In the genomic region with DNA sequence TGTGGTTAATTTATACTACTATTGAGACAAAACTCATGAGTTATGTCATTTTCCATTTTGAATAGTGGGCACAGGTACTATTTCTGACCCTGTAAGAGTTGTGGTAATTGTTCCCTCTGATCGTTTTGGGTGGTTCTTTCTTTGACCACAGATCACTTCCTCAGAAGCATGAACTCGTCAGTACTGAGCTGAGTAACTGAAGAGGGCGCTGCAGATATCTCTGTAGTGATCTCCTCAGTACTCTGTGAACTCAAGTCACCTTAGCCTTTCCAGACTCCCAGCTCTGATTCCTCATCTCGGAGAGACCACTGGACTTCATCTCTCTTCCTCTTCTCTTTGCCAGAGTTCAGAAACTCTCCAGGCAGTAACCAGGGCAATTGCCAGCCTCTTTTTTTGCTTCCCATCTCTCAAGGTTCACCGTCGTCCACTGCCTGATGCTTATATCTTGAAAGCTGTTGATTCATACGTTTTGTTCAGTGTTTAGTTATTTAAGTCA, we compare ENCODE assay signal across 8 cellular contexts. TPM values are rescaled to one million over a fixed set of nuclear protein-coding genes. Genes with fewer than 3 reads are reported as not detected.
DNase-seq lines count a peak whose midpoint lies in the region; ATAC-seq, FAIRE-seq and TF ChIP-seq lines count a peak whose summit lies in the region.
"Had no signal": no experiment of that assay in that cellular context is flagged by ENCODE, and none has a peak within 500 bp of the region (broad histone marks: within the 10 kb centered on the region; RNA-seq: fewer than 3 reads in every experiment).

No MANE protein-coding gene starts in this region.

- no peak overlapping the region for H3K4me3 ChIP-seq in GM12878
- H3K4me3 ChIP-seq: adrenal gland had no signal

- DNase-seq in SKM-1 (lab: John Stamatoyannopoulos, UW; ENCODE audit: unreplicated experiment) (peak; percentile 77), GM12878 (ENCODE audit: low read depth, low spot score) (peak; percentile 47), hypothalamus (lab: John Stamatoyannopoulos, UW) (no peak), GOT3 (lab: John Stamatoyannopoulos, UW) (no peak)
- DNase-seq in naive thymus-derived CD8-positive, alpha-beta T cell: peak in 8 of 10 donors; percentile 7 to 50 (median 32)

- H3K4me2 ChIP-seq in GM12878 (ENCODE audit: control insufficient read depth, insufficient read depth): no peak overlapping the region

- SMC1A ChIA-PET in GM12878 (lab: Charles Lee; ENCODE audit: uncharacterized antibody, unreplicated experiment): interaction anchor here (0.7 to 3.3 kb wide), 16 partner anchors 10 to 201 kb away, joined by 3 to 26 read pairs (median 4); no protein-coding TSS in a partner anchor

- intact Hi-C loops in GM12878 (cut with micrococcal nuclease; ENCODE audit: unreplicated experiment): no loop called here

- H3K27me3 Mint-ChIP-seq in naive thymus-derived CD8-positive, alpha-beta T cell: peaks cover 0 to 16% (median 3%) of the 10 kb centered on the region in 5 donors

- POLR2A ChIA-PET in GM12878 (lab: Charles Lee): no interaction called here
- POLR2A ChIA-PET in naive thymus-derived CD8-positive, alpha-beta T cell (lab: Charles Lee): no interaction called here

- TF ChIP-seq EP300 in GM12878 (IDR thresholded peaks at IDR 0.05; ENCODE audit: borderline replicate concordance in 1 of 2, control insufficient read depth in 1 of 2, low read depth in 2 of 2, low read length in 2 of 2): peak in 1 of 2 experiments; percentile 52; a peak in 1 of 4 replicates

- CTCF ChIA-PET in GM12878 (lab: Yijun Ruan, JAX): interaction anchor here (0.7 to 5.1 kb wide), 34 partner anchors 9 to 418 kb away, joined by 3 to 54 read pairs (median 4); a partner anchor contains a TSS

- in situ Hi-C loops in GM12878 (cut with MboI): no loop called here

- peak; percentile 88 for FAIRE-seq in GM12878 (lab: Jason Lieb, UNC)

- RAD21 ChIA-PET in GM12878 (lab: Charles Lee; ENCODE audit: unreplicated experiment): interaction anchor here (0.5 to 2.7 kb wide), 16 partner anchors 9 to 473 kb away, joined by 3 to 17 read pairs (median 4); no protein-coding TSS in a partner anchor

- peak overlapping the region; percentile 46; the same call in 1 of the 2 replicates for H2AFZ ChIP-seq in GM12878 (ENCODE audit: control insufficient read depth, low read depth, low read length)

- no peaks in the 10 kb centered on the region for H3K9me3 ChIP-seq in GM12878 (replicated peaks; ENCODE audit: control insufficient read depth, insufficient read depth, low read length)
- H3K9me3 ChIP-seq: adrenal gland had no signal

- TF ChIP-seq POLR2A in GM12878 (IDR thresholded peaks at IDR 0.05; ENCODE audit: low read depth, low read length): no peak

- peak overlapping the region in 1 of 10 donors; percentile 2 for H3K27ac Mint-ChIP-seq in naive thymus-derived CD8-positive, alpha-beta T cell

- H3K9me3 Mint-ChIP-seq in naive thymus-derived CD8-positive, alpha-beta T cell: no peaks in the 10 kb centered on the region

- H3K9ac ChIP-seq in GM12878 (ENCODE audit: control insufficient read depth, insufficient read depth, low read length): no peak overlapping the region

- H3K27me3 ChIP-seq in GM12878 (replicated peaks in 1 of 2; ENCODE audit: control insufficient read depth in 2 of 2, insufficient read depth in 2 of 2, low read length in 1 of 2): no peaks in the 10 kb centered on the region

- 0% methylated on average over 7 of the region's 7 CpGs for WGBS in GM12878 (ENCODE audit: insufficient coverage, insufficient replicate concordance, low lambda C conversion rate, missing lambda C conversion rate)

- no peak overlapping the region for H3K27ac ChIP-seq in GM12878 (ENCODE audit: control insufficient read depth, insufficient read depth)
- H3K27ac ChIP-seq: adrenal gland had no signal

- peak; percentile 55 for TF ChIP-seq RAD21 in GM12878 (IDR thresholded peaks at IDR 0.05; ENCODE audit: insufficient read depth, low read depth, low read length)

- no TSS peak for BruUV-seq in GM12878 (replicated peaks; lab: Mats Ljungman, UMichigan)

- H3K79me2 ChIP-seq in GM12878 (ENCODE audit: control insufficient read depth, insufficient read depth, low read length): no peaks in the 10 kb centered on the region

- TF ChIP-seq CTCF in GM12878 (IDR thresholded peaks at IDR 0.05 in 2 of 3, conservative IDR thresholded peaks at IDR 0.05 in 1 of 3; ENCODE audit: control insufficient read depth in 2 of 3, extremely low read depth in 1 of 3, insufficient read depth in 1 of 3, low read depth in 3 of 3, low read length in 3 of 3): peak; percentile 55 to 67 (median 57)

- H3K4me3 Mint-ChIP-seq in naive thymus-derived CD8-positive, alpha-beta T cell: peak overlapping the region in 3 of 10 donors; percentile 8 to 28 (median 16)

- H3K36me3 ChIP-seq in GM12878 (ENCODE audit: control insufficient read depth in 2 of 2, insufficient read depth in 2 of 2, low read length in 1 of 2): no peaks in the 10 kb centered on the region
- H3K36me3 ChIP-seq: adrenal gland had no signal

- H3K4me1 Mint-ChIP-seq in naive thymus-derived CD8-positive, alpha-beta T cell: peaks cover 10 to 18% (median 14%) of the 10 kb centered on the region in 4 donors

- peak; percentile 99 for ATAC-seq in GM18868 (IDR thresholded peaks at IDR 0.05; ENCODE audit: unreplicated experiment)
- ATAC-seq in HG02938 (IDR thresholded peaks at IDR 0.05; ENCODE audit: unreplicated experiment): peak; percentile 95
- ATAC-seq in GM12878: peak; percentile 100
- peak; percentile 86 to 96 for ATAC-seq in naive thymus-derived CD8-positive, alpha-beta T cell

- no peaks in the 10 kb centered on the region for H3K4me1 ChIP-seq in GM12878 (ENCODE audit: control insufficient read depth, insufficient read depth, low read length)
- H3K4me1 ChIP-seq: adrenal gland had no signal

- H3K36me3 Mint-ChIP-seq in naive thymus-derived CD8-positive, alpha-beta T cell: no peaks in the 10 kb centered on the region

- no peaks in the 10 kb centered on the region for H4K20me1 ChIP-seq in GM12878 (ENCODE audit: control insufficient read depth, insufficient read depth)

TF ChIP-seq in GM12878, 131 proteins besides CTCF, POLR2A, EP300 and RAD21 (continues in another document):
- TF ChIP-seq ASH2L (IDR thresholded peaks at IDR 0.05; ENCODE audit: borderline replicate concordance, low read depth): no peak
- 0 out of 2 replicates have a peak, but pooled peaks have one; percentile 30 for TF ChIP-seq ZNF384 (IDR thresholded peaks at IDR 0.05; ENCODE audit: borderline replicate concordance, low read depth, low read length)
- TF ChIP-seq, protein P1, sequence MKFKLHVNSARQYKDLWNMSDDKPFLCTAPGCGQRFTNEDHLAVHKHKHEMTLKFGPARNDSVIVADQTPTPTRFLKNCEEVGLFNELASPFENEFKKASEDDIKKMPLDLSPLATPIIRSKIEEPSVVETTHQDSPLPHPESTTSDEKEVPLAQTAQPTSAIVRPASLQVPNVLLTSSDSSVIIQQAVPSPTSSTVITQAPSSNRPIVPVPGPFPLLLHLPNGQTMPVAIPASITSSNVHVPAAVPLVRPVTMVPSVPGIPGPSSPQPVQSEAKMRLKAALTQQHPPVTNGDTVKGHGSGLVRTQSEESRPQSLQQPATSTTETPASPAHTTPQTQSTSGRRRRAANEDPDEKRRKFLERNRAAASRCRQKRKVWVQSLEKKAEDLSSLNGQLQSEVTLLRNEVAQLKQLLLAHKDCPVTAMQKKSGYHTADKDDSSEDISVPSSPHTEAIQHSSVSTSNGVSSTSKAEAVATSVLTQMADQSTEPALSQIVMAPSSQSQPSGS (IDR thresholded peaks at IDR 0.05; ENCODE audit: low read length): peak; percentile 79; the same call in 1 of the 2 replicates
- 0 out of 2 replicates have a peak, but pooled peaks have one; percentile 18 for TF ChIP-seq TCF7 (IDR thresholded peaks at IDR 0.05; ENCODE audit: borderline replicate concordance)
- TF ChIP-seq PML (IDR thresholded peaks at IDR 0.05; ENCODE audit: low read length): no peak

RNA-seq across cellular contexts. Expression of a gene that starts 9.4 kb away (rescaled TPM):
- not detected in 2 replicates for total RNA-seq in GM12878 (2013; cell fraction: nucleolus; rRNA removed)
- total RNA-seq in GM12878 (2014; rRNA removed): not detected in 2 replicates
- total RNA-seq in GM12878 (2014; rRNA removed; fragmentation: Illumina TruSeq; extraction: Trizol): not detected in 2 replicates
- 0.18 TPM in 1 of 2 replicates, not detected in the other for total RNA-seq in GM12878 (2021)
- not detected for polyA plus RNA-seq in GM12878 (2011; ENCODE audit: low read depth)
- polyA plus RNA-seq in GM12878 (2011; rRNA removed): 0.06 and 0.08 TPM in 2 replicates
- 0.02 and 0.06 TPM in 2 replicates for polyA plus RNA-seq in GM12878 (2011; cell fraction: cytosol; rRNA removed)
- polyA plus RNA-seq in GM12878 (2011; cell fraction: nucleus; rRNA removed): 0.09 and 0.16 TPM in 2 replicates
- polyA plus RNA-seq in GM12878 (2012): not detected in 2 replicates
- not detected in 2 replicates for polyA plus RNA-seq in GM12878 (2014; fragmentation: Illumina TruSeq; extraction: Trizol)
- not detected for polyA plus RNA-seq in GM12878 (2014; fragmentation: Nextera tagmentation; extraction: Ambion mirVana)
- not detected in 2 replicates for polyA plus RNA-seq in GM12878 (2014; rRNA removed)
- polyA plus RNA-seq in GM12878 (2016; fragmentation: Nextera tagmentation; extraction: Ambion mirVana): not detected
- 0.07 TPM in 1 of 2 replicates, not detected in the other for polyA minus RNA-seq in GM12878 (2011; rRNA and poly(A)+ RNA removed)
- not detected in 2 replicates for polyA minus RNA-seq in GM12878 (2011; cell fraction: cytosol; rRNA and poly(A)+ RNA removed)
- not detected in 2 replicates for polyA minus RNA-seq in GM12878 (2011; cell fraction: nucleus; rRNA and poly(A)+ RNA removed)
- total RNA-seq in naive thymus-derived CD8-positive, alpha-beta T cell: not detected
- not detected for polyA plus RNA-seq in naive thymus-derived CD8-positive, alpha-beta T cell

RNA-seq across cellular contexts. Expression of a gene that starts 53.7 kb away (rescaled TPM):
- 52.5 and 58.7 TPM in 2 replicates for total RNA-seq in GM12878 (2013; cell fraction: nucleolus; rRNA removed)
- total RNA-seq in GM12878 (2014; rRNA removed) (10.5 and 12.8 TPM in 2 replicates), GM12878 (2014; rRNA removed; fragmentation: Illumina TruSeq; extraction: Trizol) (11.6 and 14.6 TPM in 2 replicates), GM12878 (2021) (10.0 and 10.4 TPM in 2 replicates)
- 10.9 TPM for polyA plus RNA-seq in GM12878 (2011; ENCODE audit: low read depth)
- polyA plus RNA-seq in GM12878 (2011; rRNA removed) (15.5 and 23.0 TPM in 2 replicates), GM12878 (2014; fragmentation: Illumina TruSeq; extraction: Trizol) (11.0 and 11.3 TPM in 2 replicates), GM12878 (2014; fragmentation: Nextera tagmentation; extraction: Ambion mirVana) (1 to 10 TPM; 3.5 to 3.8 TPM), GM12878 (2014; rRNA removed) (9.0 and 12.0 TPM in 2 replicates), GM12878 (2016; fragmentation: Nextera tagmentation; extraction: Ambion mirVana) (10 to 100 TPM; 10.9 to 14.3 TPM)
- 6.3 and 7.0 TPM in 2 replicates for polyA plus RNA-seq in GM12878 (2011; cell fraction: cytosol; rRNA removed)
- polyA plus RNA-seq in GM12878 (2011; cell fraction: nucleus; rRNA removed): 25.2 and 33.5 TPM in 2 replicates
- polyA plus RNA-seq in GM12878 (2012): 14.1 and 28.7 TPM in 2 replicates
- 10.4 and 10.8 TPM in 2 replicates for polyA minus RNA-seq in GM12878 (2011; rRNA and poly(A)+ RNA removed)
- polyA minus RNA-seq in GM12878 (2011; cell fraction: cytosol; rRNA and poly(A)+ RNA removed): 3.1 and 4.2 TPM in 2 replicates
- polyA minus RNA-seq in GM12878 (2011; cell fraction: nucleus; rRNA and poly(A)+ RNA removed): 26.6 and 29.5 TPM in 2 replicates
- 1 to 10 TPM in 1 of 2 experiments, under 1 TPM in 1; 0.39 to 1.9 TPM for total RNA-seq in naive thymus-derived CD8-positive, alpha-beta T cell
- polyA plus RNA-seq in naive thymus-derived CD8-positive, alpha-beta T cell: 1 to 10 TPM; 1.4 to 6.9 (median 2.0) TPM

Comparison
In these comparisons a context has a peak if more than half of its experiments do, and no peak if none do; other contexts are left out.
1. DNase-seq: peak in SKM-1 (single experiment), GM12878 (single experiment) and naive thymus-derived CD8-positive, alpha-beta T cell (8 of 10); none in hypothalamus (0 of 51) and GOT3 (single experiment).
2. Peak in every context shown above with its lines, with median percentiles within 50 percentile points of each other: ATAC-seq.